In genomic region chr1:167629681-167630567, GRCh38 we compare ENCODE assay signal across 8 cellular contexts. TPM values are rescaled to one million over a fixed set of nuclear protein-coding genes. Genes with fewer than 3 reads are reported as not detected.
DNase-seq lines count a peak whose midpoint lies in the region; ATAC-seq, FAIRE-seq and TF ChIP-seq lines count a peak whose summit lies in the region.

RCSD1 (plus strand) TSS chr1:167630232; CDS start chr1:167630424, 192 bp downstream.

- H2BK5ac ChIP-seq in H1 (ENCODE audit: low read depth, low read length) = no peak within 1 kb of the TSS

- H3K27me3 ChIP-seq in H1 (replicated peaks in 1 of 4; ENCODE audit: control insufficient read depth in 3 of 4, extremely low read depth in 1 of 4, insufficient read depth in 3 of 4, low read length in 3 of 4) (peaks cover 20 to 48% (median 46%) of the 10 kb centered on the region in 4 experiments), muscle layer of duodenum (ENCODE audit: low read depth, low read length) (no peaks in the 10 kb centered on the region)

- H3K56ac ChIP-seq in H1 (replicated peaks; ENCODE audit: insufficient read length, low read depth, low read length) = no peak within 1 kb of the TSS

- H4K20me1 ChIP-seq in H1 (replicated peaks in 1 of 2; ENCODE audit: control insufficient read depth in 1 of 2, insufficient read depth in 2 of 2, low read length in 2 of 2) = no peaks in the 10 kb centered on the region

- H3K9me3 ChIP-seq in H1 (ENCODE audit: insufficient read depth in 2 of 2, low read depth in 1 of 2, low read length in 1 of 2) (no peaks in the 10 kb centered on the region), muscle layer of duodenum (ENCODE audit: control insufficient read depth in 1 of 2, low read length in 2 of 2) (no peaks in the 10 kb centered on the region)

- DNase-seq in Jurkat, Clone E6-1 (ENCODE audit: low read depth, low spot score) = peak; percentile 70
- peak; percentile 61 for DNase-seq in activated CD4-positive, alpha-beta memory T cell treated with anti-CD3 and anti-CD28 coated beads, Interleukin-2, amount 10 ng/mL, durations not matched to agents 7 days and 5 days
- DNase-seq in H1 (ENCODE audit: low read depth in 1 of 2, low spot score in 2 of 2) (peak in 1 of 2 experiments; percentile 68), HK-2 (ENCODE audit: unreplicated experiment) (no peak)

- ATAC-seq in HG03108 (IDR thresholded peaks at IDR 0.05; ENCODE audit: unreplicated experiment) = no peak

- no peak within 1 kb of the TSS for H3K4ac ChIP-seq in H1 (replicated peaks; ENCODE audit: insufficient read length, low read depth, low read length)

- FAIRE-seq in H1 (lab: Jason Lieb, UNC) = no peak

- H4K8ac ChIP-seq in H1 (ENCODE audit: extremely low read depth, insufficient read depth, low read length) = peak within 1 kb of the TSS; percentile 41; the same call in 1 of the 2 replicates

- H3K9me3 Mint-ChIP-seq in activated CD4-positive, alpha-beta memory T cell treated with anti-CD3 and anti-CD28 coated beads, Interleukin-2, amount 10 ng/mL, durations not matched to agents 7 days and 5 days = peaks cover 8% of the 10 kb centered on the region

- no peak within 1 kb of the TSS for H2AK5ac ChIP-seq in H1 (ENCODE audit: low read depth, low read length)

- H3K23me2 ChIP-seq in H1 (ENCODE audit: low read depth, low read length) = peaks cover 7% of the 10 kb centered on the region; the same call in 1 of the 2 replicates

- POLR2A ChIA-PET in activated CD4-positive, alpha-beta memory T cell treated with anti-CD3 and anti-CD28 coated beads, Interleukin-2, amount 10 ng/mL, durations not matched to agents 7 days and 5 days (lab: Charles Lee) = interaction anchor here (0.8 to 13.0 kb wide), 16 partner anchors 7 to 755 kb away, joined by 3 to 189 read pairs (median 8); partner anchors contain the start of genes CREG1, DCAF6, MPC2 and POU2F1
- POLR2A ChIA-PET in H1 (lab: Charles Lee; ENCODE audit: partially characterized antibody) = interaction anchor here (0.9 to 1.3 kb wide), 2 partner anchors 10 to 13 kb away, joined by 3 read pairs; no protein-coding TSS in a partner anchor

- H4K5ac ChIP-seq in H1 (ENCODE audit: insufficient read length, low read depth, low read length) = no peak within 1 kb of the TSS

- H3K23ac ChIP-seq in H1 (ENCODE audit: insufficient read length) = no peak within 1 kb of the TSS

- 8% methylated on average over 48 of the region's 62 CpGs; no CpG with 5 or more reads in 1 of the 2 experiments for WGBS in H1 (ENCODE audit: extremely low coverage in 1 of 2, insufficient coverage in 1 of 2, insufficient read length in 1 of 2, insufficient replicate concordance in 2 of 2, low coverage in 1 of 2, low lambda C conversion rate in 2 of 2, missing lambda C conversion rate in 1 of 2), 2 experiments

- H2BK20ac ChIP-seq in H1 (ENCODE audit: low read length) = no peak within 1 kb of the TSS

- no peaks in the 10 kb centered on the region for H3K79me1 ChIP-seq in H1 (ENCODE audit: low read depth, low read length)

- no peaks in the 10 kb centered on the region for H3K79me2 ChIP-seq in H1 (ENCODE audit: control insufficient read depth in 1 of 2, insufficient read depth in 2 of 2, low read length in 2 of 2)

- CTCF ChIA-PET in activated CD4-positive, alpha-beta memory T cell treated with anti-CD3 and anti-CD28 coated beads, Interleukin-2, amount 10 ng/mL, durations not matched to agents 7 days and 5 days (lab: Charles Lee) = interaction anchor here (0.5 to 3.9 kb wide), 6 partner anchors 7 to 410 kb away, joined by 4 to 48 read pairs (median 8); partner anchors contain the start of gene POU2F1
- CTCF ChIA-PET in H1 (lab: Charles Lee; ENCODE audit: partially characterized antibody) = interaction anchor here (1.2 to 2.5 kb wide), 5 partner anchors 8 to 74 kb away, joined by 3 to 6 read pairs (median 3); no protein-coding TSS in a partner anchor

- no peak within 1 kb of the TSS for H4K91ac ChIP-seq in H1 (replicated peaks; ENCODE audit: insufficient read length, low read length)

- peaks cover 65% of the 10 kb centered on the region for H3K36me3 Mint-ChIP-seq in activated CD4-positive, alpha-beta memory T cell treated with anti-CD3 and anti-CD28 coated beads, Interleukin-2, amount 10 ng/mL, durations not matched to agents 7 days and 5 days (ENCODE audit: low read depth)

- H3K27ac ChIP-seq in H1 (ENCODE audit: low read depth, low read length) (no peak within 1 kb of the TSS), muscle layer of duodenum (ENCODE audit: low read length) (peak within 1 kb of the TSS; percentile 65)

- H2AFZ ChIP-seq in H1 (ENCODE audit: low read length) = peak within 1 kb of the TSS; percentile 74; the same call in 1 of the 2 replicates

- H3K27ac Mint-ChIP-seq in activated CD4-positive, alpha-beta memory T cell treated with anti-CD3 and anti-CD28 coated beads, Interleukin-2, amount 10 ng/mL, durations not matched to agents 7 days and 5 days = peak within 1 kb of the TSS; percentile 97

- peak within 1 kb of the TSS; percentile 94 to 97 for H3K4me2 ChIP-seq in H1 (ENCODE audit: insufficient read depth in 1 of 2, low read depth in 2 of 2, low read length in 2 of 2)

- H2BK120ac ChIP-seq in H1 (replicated peaks; ENCODE audit: low read depth, low read length) = no peak within 1 kb of the TSS

- no peaks in the 10 kb centered on the region for H3K27me3 Mint-ChIP-seq in activated CD4-positive, alpha-beta memory T cell treated with anti-CD3 and anti-CD28 coated beads, Interleukin-2, amount 10 ng/mL, durations not matched to agents 7 days and 5 days

- H3K9ac ChIP-seq in H1 (replicated peaks in 1 of 4; ENCODE audit: extremely low read depth in 1 of 4, low read depth in 3 of 4, low read length in 3 of 4) = peak within 1 kb of the TSS in 3 of 4 experiments; percentile 26 to 54 (median 50); a peak in 6 of 7 replicates

- peak within 1 kb of the TSS; percentile 71; the same call in 1 of the 2 replicates for H2BK12ac ChIP-seq in H1 (ENCODE audit: low read depth, low read length)

- H3K18ac ChIP-seq in H1 (ENCODE audit: extremely low read depth, low read length) = peak within 1 kb of the TSS; percentile 49; the same call in 1 of the 2 replicates

- H2BK15ac ChIP-seq in H1 (ENCODE audit: low read length) = peak within 1 kb of the TSS; percentile 81; the same call in 1 of the 2 replicates

- TF ChIP-seq CTCF in H1 (IDR thresholded peaks at IDR 0.05; ENCODE audit: control extremely low read depth in 1 of 3, insufficient read depth in 1 of 3, low read depth in 1 of 3, low read length in 3 of 3) (no peak), subcutaneous adipose tissue (IDR thresholded peaks at IDR 0.05; ENCODE audit: low read depth) (no peak)

- no peak for TF ChIP-seq RAD21 in H1 (IDR thresholded peaks at IDR 0.05 in 1 of 2, conservative IDR thresholded peaks at IDR 0.05 in 1 of 2; ENCODE audit: low read depth in 2 of 2, low read length in 2 of 2)

- peak within 1 kb of the TSS; percentile 95 for H3K4me3 ChIP-seq in Jurkat, Clone E6-1 (ENCODE audit: low read length)
- H3K4me3 ChIP-seq in H1 (ENCODE audit: extremely low read depth in 1 of 4, insufficient read depth in 2 of 4, low read depth in 3 of 4, low read length in 4 of 4) (peak within 1 kb of the TSS; percentile 49 to 80 (median 65)), muscle layer of duodenum (ENCODE audit: low read depth in 1 of 2, low read length in 2 of 2) (peak within 1 kb of the TSS; percentile 53 to 77)

- H3K36me3 ChIP-seq in H1 (ENCODE audit: control insufficient read depth in 2 of 4, insufficient read depth in 4 of 4, low read length in 3 of 4) (no peaks in the 10 kb centered on the region), muscle layer of duodenum (ENCODE audit: control insufficient read depth in 1 of 2, insufficient read depth in 2 of 2, low read length in 2 of 2) (no peaks in the 10 kb centered on the region)

- peaks cover 71% of the 10 kb centered on the region for H3K4me1 Mint-ChIP-seq in activated CD4-positive, alpha-beta memory T cell treated with anti-CD3 and anti-CD28 coated beads, Interleukin-2, amount 10 ng/mL, durations not matched to agents 7 days and 5 days

- H3K4me1 ChIP-seq in H1 (replicated peaks in 1 of 4; ENCODE audit: control insufficient read depth in 3 of 4, insufficient read depth in 4 of 4, low read length in 3 of 4) (peaks cover 0 to 10% (median 5%) of the 10 kb centered on the region in 4 experiments; a peak in 6 of 7 replicates), muscle layer of duodenum (ENCODE audit: control insufficient read depth in 1 of 2, insufficient read depth in 2 of 2, low read length in 2 of 2) (peaks cover 12 to 18% of the 10 kb centered on the region in 2 donors)

- no peak for TF ChIP-seq EP300 in H1 (IDR thresholded peaks at IDR 0.05; ENCODE audit: borderline replicate concordance in 1 of 2, low read depth in 2 of 2, low read length in 2 of 2)

- TF ChIP-seq POLR2A in GM10847 (IDR thresholded peaks at IDR 0.05; ENCODE audit: extremely low read depth, insufficient read length) (peak; percentile 69), H1 (IDR thresholded peaks at IDR 0.05; ENCODE audit: control extremely low read depth in 1 of 2, low read depth in 2 of 2, low read length in 2 of 2) (no peak)

- no peak within 1 kb of the TSS for H3K14ac ChIP-seq in H1 (ENCODE audit: insufficient read length)

- peak within 1 kb of the TSS; percentile 91 for H3K4me3 Mint-ChIP-seq in activated CD4-positive, alpha-beta memory T cell treated with anti-CD3 and anti-CD28 coated beads, Interleukin-2, amount 10 ng/mL, durations not matched to agents 7 days and 5 days

TF ChIP-seq in H1, 55 proteins besides CTCF, POLR2A, EP300 and RAD21 (continues in another document):
- peak; percentile 73 for TF ChIP-seq EZH2 (IDR thresholded peaks at IDR 0.05; ENCODE audit: low read depth, low read length, severe bottlenecking)
- TF ChIP-seq TEAD4 (IDR thresholded peaks at IDR 0.05; ENCODE audit: low read depth, low read length) = no peak
- no peak for TF ChIP-seq JUND (IDR thresholded peaks at IDR 0.05; ENCODE audit: low read length)
- peak; percentile 61; the same call in 1 of the 2 replicates for TF ChIP-seq SUZ12 (IDR thresholded peaks at IDR 0.05; ENCODE audit: low read length)
- TF ChIP-seq SP1 (IDR thresholded peaks at IDR 0.05; ENCODE audit: low read depth, low read length) = no peak

RNA-seq across cellular contexts. Expression of gene RCSD1, which starts in this region (rescaled TPM):
- polyA plus RNA-seq in Jurkat, Clone E6-1 (2012; ENCODE audit: insufficient read depth, insufficient read length) = 86.3 TPM
- total RNA-seq in activated CD4-positive, alpha-beta memory T cell treated with anti-CD3 and anti-CD28 coated beads, Interleukin-2, amount 10 ng/mL, durations not matched to agents 7 days and 5 days = 100 to 1,000 TPM; 155 to 158 TPM
- total RNA-seq in H1 (2021; fragmentation: NEBNext Ultra II Directional; extraction: Animal tissue kit (Norgen Biotek cat#: 25700)) = 0.69 and 0.98 TPM in 2 replicates
- polyA plus RNA-seq in H1 (2011; rRNA removed) = 0.35 and 0.47 TPM in 2 replicates
- polyA plus RNA-seq in H1 (2011; cell fraction: cytosol; rRNA removed) = 0.69 TPM
- 0.27 TPM for polyA plus RNA-seq in H1 (2011; cell fraction: nucleus; rRNA removed)
- 0.46 to 0.58 TPM (median 0.53 TPM) in 4 replicates for polyA plus RNA-seq in H1 (2012, experiment 1 of 2)
- polyA plus RNA-seq in H1 (2012, experiment 2 of 2) = 0.13 TPM
- 0.22 TPM for polyA plus RNA-seq in H1 (2013, experiment 1 of 2)
- polyA plus RNA-seq in H1 (2013, experiment 2 of 2) = 0.24 TPM
- 0.60 and 0.73 TPM in 2 replicates for polyA minus RNA-seq in H1 (2011; rRNA and poly(A)+ RNA removed)
- 0.37 TPM for polyA minus RNA-seq in H1 (2011; cell fraction: cytosol; rRNA and poly(A)+ RNA removed)
- polyA minus RNA-seq in H1 (2011; cell fraction: nucleus; rRNA and poly(A)+ RNA removed) = not detected
- total RNA-seq in subcutaneous adipose tissue = 10 to 100 TPM; 22.5 to 33.3 (median 28.7) TPM

Comparison
In these comparisons a context has a peak if more than half of its experiments do, and no peak if none do; other contexts are left out.
1. RNA of gene RCSD1 (total RNA-seq): 155 to 158 TPM in activated CD4-positive, alpha-beta memory T cell treated with anti-CD3 and anti-CD28 coated beads, Interleukin-2, amount 10 ng/mL, durations not matched to agents 7 days and 5 days and 22.5 to 33.3 TPM in subcutaneous adipose tissue; 0.69 to 0.98 TPM in H1; every median in the first group is over 10 times any median in the second.
2. RNA of gene RCSD1 (total RNA-seq): 155 to 158 TPM in activated CD4-positive, alpha-beta memory T cell treated with anti-CD3 and anti-CD28 coated beads, Interleukin-2, amount 10 ng/mL, durations not matched to agents 7 days and 5 days; 22.5 to 33.3 TPM in subcutaneous adipose tissue; every median in the first group is over 4 times any median in the second.
3. Peak in every context shown above with its lines, with median percentiles within 50 percentile points of each other: H3K4me3 ChIP-seq.